In genomic region chr4:174358823-174359222, GRCh38 we compare ENCODE assay signal across 9 cellular contexts.
DNase-seq lines count a peak whose midpoint lies in the region; ATAC-seq, FAIRE-seq and TF ChIP-seq lines count a peak whose summit lies in the region.
"Had no signal": no experiment of that assay in that cellular context is flagged by ENCODE, and none has a peak within 500 bp of the region (broad histone marks: within the 10 kb centered on the region; RNA-seq: fewer than 3 reads in every experiment).

No MANE protein-coding gene starts in this region.

- ATAC-seq in GM18499 (IDR thresholded peaks at IDR 0.05; ENCODE audit: insufficient read depth, unreplicated experiment) (peak; percentile 99), GM21723 (IDR thresholded peaks at IDR 0.05; ENCODE audit: unreplicated experiment) (peak; percentile 99), left cardiac atrium (no peak)

- no peak for FAIRE-seq in HTR-8/SVneo (lab: Jason Lieb, UNC)

- intact Hi-C loops in left cardiac atrium (cut with DNase I) = no loop called here

- DNase-seq in HTR-8/SVneo (ENCODE audit: insufficient read length, low spot score) (peak; percentile 40), fibroblast of villous mesenchyme (ENCODE audit: low read depth) (peak; percentile 24), putamen (ENCODE audit: low spot score) (no peak), left cardiac atrium (no peak), cortex of kidney (lab: John Stamatoyannopoulos, UW) (no peak), SK-N-DZ (ENCODE audit: low spot score) (no peak)
- DNase-seq: stimulated activated naive CD4-positive, alpha-beta T cell treated with Interleukin-2 at 50 U/mL for 16 hours had no signal

- TF ChIP-seq CTCF in fibroblast of villous mesenchyme (IDR thresholded peaks at IDR 0.05; ENCODE audit: insufficient read depth, low read depth, low read length) = no peak

- no peak overlapping the region for H3K4me3 ChIP-seq in fibroblast of villous mesenchyme (ENCODE audit: low read depth, low read length)

Comparison
In these comparisons a context has a peak if more than half of its experiments do, and no peak if none do; other contexts are left out.
1. ATAC-seq: peak in GM18499 (single experiment) and GM21723 (single experiment); none in left cardiac atrium (0 of 2).
2. DNase-seq: peak in HTR-8/SVneo (single experiment) and fibroblast of villous mesenchyme (single experiment); none in putamen (single experiment), left cardiac atrium (single experiment), cortex of kidney (single experiment) and SK-N-DZ (single experiment).